In genomic region chr7:149084407-149084806, GRCh38 we compare ENCODE assay signal across 28 cellular contexts.
"Had no signal": no experiment of that assay in that cellular context is flagged by ENCODE, and none has a peak within 500 bp of the region (broad histone marks: within the 10 kb centered on the region; RNA-seq: fewer than 3 reads in every experiment).

No MANE protein-coding gene starts in this region.

- H3K4me3 Mint-ChIP-seq: natural killer cell; nephron; neural progenitor cell; stimulated activated effector memory CD8-positive, alpha-beta T cell treated with anti-CD3 and anti-CD28 coated beads, Interleukin-12 subunit alpha, Interleukin-12 subunit beta, amount 100 ng/mL, for 72 hours; stimulated activated naive B cell treated with anti-CD40 and anti-IgM and Interleukin-4, amounts not matched to agents 10 μg/mL and 1 μg/mL and 100 μg/mL, for 72 hours; stimulated activated naive CD8-positive, alpha-beta T cell treated with anti-CD3 and anti-CD28 coated beads, Interleukin-15, Interleukin-2, amounts not matched to agents 100 ng/mL and 50 ng/mL, for 24 hours had no signal

- H3K9me3 ChIP-seq: ovary, psoas muscle, right lobe of liver, sigmoid colon, stomach, thoracic aorta, thyroid gland, tibial nerve, upper lobe of left lung, vagina had no signal

- H3K4me3 ChIP-seq: neural progenitor cell, ovary, psoas muscle, right lobe of liver, sigmoid colon, stomach, thoracic aorta, thyroid gland, tibial nerve, upper lobe of left lung, vagina had no signal

- H3K36me3 ChIP-seq: ovary, right lobe of liver, thoracic aorta, thyroid gland, vagina had no signal

- H3K27ac Mint-ChIP-seq: nephron; neural progenitor cell; progenitor cell of endocrine pancreas; stimulated activated effector memory CD8-positive, alpha-beta T cell treated with anti-CD3 and anti-CD28 coated beads, Interleukin-12 subunit alpha, Interleukin-12 subunit beta, amount 100 ng/mL, for 72 hours; stimulated activated naive B cell treated with anti-CD40 and anti-IgM and Interleukin-4, amounts not matched to agents 10 μg/mL and 1 μg/mL and 100 μg/mL, for 72 hours; stimulated activated naive CD8-positive, alpha-beta T cell treated with anti-CD3 and anti-CD28 coated beads, Interleukin-15, Interleukin-2, amounts not matched to agents 100 ng/mL and 50 ng/mL, for 24 hours had no signal

- H3K27me3 Mint-ChIP-seq: progenitor cell of endocrine pancreas; stimulated activated naive B cell treated with anti-CD40 and anti-IgM and Interleukin-4, amounts not matched to agents 10 μg/mL and 1 μg/mL and 100 μg/mL, for 72 hours; stimulated activated naive CD8-positive, alpha-beta T cell treated with anti-CD3 and anti-CD28 coated beads, Interleukin-15, Interleukin-2, amounts not matched to agents 100 ng/mL and 50 ng/mL, for 24 hours had no signal

- H3K4me1 ChIP-seq: neural progenitor cell, parathyroid adenoma, right lobe of liver had no signal

- H3K27ac ChIP-seq: neural progenitor cell, ovary, parathyroid adenoma, psoas muscle, right lobe of liver, sigmoid colon, stomach, thoracic aorta, thyroid gland, tibial nerve, upper lobe of left lung, vagina had no signal

- DNase-seq: natural killer cell; occipital lobe; ovary; posterior cingulate gyrus; psoas muscle; right cardiac atrium; right lobe of liver; sigmoid colon; small intestine; stimulated activated CD4-positive, alpha-beta T cell treated with anti-CD3 and anti-CD28 coated beads, Interleukin-15, amount 100 ng/mL, for 24 hours; stimulated activated CD4-positive, alpha-beta T cell treated with anti-CD3 and anti-CD28 coated beads, Interleukin-2, amount 100 ng/mL, for 24 hours; stimulated activated CD4-positive, alpha-beta T cell treated with anti-CD3 and anti-CD28 coated beads, Interleukin-2, amount 100 ng/mL, for 48 hours; stimulated activated CD4-positive, alpha-beta T cell treated with anti-CD3 and anti-CD28 coated beads, Interleukin-4, amount 100 ng/mL, for 24 hours; stimulated activated naive B cell treated with anti-CD40 and anti-IgM and Interleukin-4, amounts not matched to agents 10 μg/mL and 1 μg/mL and 100 μg/mL, for 72 hours; stimulated activated naive CD4-positive, alpha-beta T cell treated with Interleukin-2 at 50 U/mL for 16 hours; stomach; thyroid gland; trophoblast cell; upper lobe of left lung had no signal

- H3K9me3 Mint-ChIP-seq: natural killer cell; stimulated activated effector memory CD8-positive, alpha-beta T cell treated with anti-CD3 and anti-CD28 coated beads, Interleukin-12 subunit alpha, Interleukin-12 subunit beta, amount 100 ng/mL, for 72 hours had no signal

- H3K27me3 ChIP-seq: neural progenitor cell, ovary, right lobe of liver, sigmoid colon, stomach, thyroid gland, tibial nerve, upper lobe of left lung, vagina had no signal

- ATAC-seq: natural killer cell; psoas muscle; right cardiac atrium; right lobe of liver; stimulated activated effector memory CD8-positive, alpha-beta T cell treated with anti-CD3 and anti-CD28 coated beads, Interleukin-12 subunit alpha, Interleukin-12 subunit beta, amount 100 ng/mL, for 72 hours; stimulated activated naive B cell treated with anti-CD40 and anti-IgM and Interleukin-4, amounts not matched to agents 10 μg/mL and 1 μg/mL and 100 μg/mL, for 72 hours had no signal

- H3K4me1 Mint-ChIP-seq: nephron, neural progenitor cell had no signal
